ENCODE assay signal across 8 cellular contexts in the genomic region with DNA sequence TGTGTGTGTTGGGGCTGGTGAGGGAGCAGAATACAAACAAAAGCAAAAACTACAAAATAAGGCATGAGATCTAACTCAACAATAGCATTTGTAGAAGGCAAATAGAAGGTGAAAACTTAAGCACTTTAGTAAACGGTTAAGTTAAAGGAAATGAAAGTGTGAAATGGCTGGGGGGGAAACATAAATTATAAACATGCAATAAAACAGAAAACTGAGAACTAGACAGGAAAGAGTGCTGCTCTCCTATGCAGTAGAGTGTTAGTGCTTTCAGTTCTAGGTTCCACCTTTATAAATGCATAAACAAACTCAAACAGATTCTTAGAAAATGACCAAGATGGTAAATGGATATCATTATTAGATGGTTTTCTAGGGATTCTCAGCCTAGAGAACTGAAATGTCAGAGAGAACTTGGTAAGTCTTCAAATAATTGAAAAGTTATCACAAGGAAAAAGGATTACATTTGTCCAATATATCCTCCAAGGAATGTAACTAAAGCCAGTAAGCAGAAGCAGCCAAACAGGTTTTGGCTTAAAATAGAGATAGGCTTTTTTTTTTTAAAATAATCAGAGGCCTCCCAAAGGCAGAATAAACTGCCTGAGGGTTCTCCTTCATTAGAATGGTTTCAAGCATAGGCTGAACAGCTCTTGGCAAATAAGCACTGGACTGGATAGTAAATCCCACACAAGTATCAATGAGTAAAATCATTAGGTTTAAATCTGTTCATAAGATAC. TPM values are rescaled to one million over a fixed set of nuclear protein-coding genes. Genes with fewer than 3 reads are reported as not detected.
DNase-seq lines count a peak whose midpoint lies in the region; ATAC-seq and TF ChIP-seq lines count a peak whose summit lies in the region.

No MANE protein-coding gene starts in this region.

- H4K20me1 ChIP-seq in SU-DHL-6 (ENCODE audit: low read depth, low read length): peaks cover 68% of the 10 kb centered on the region

- H3K9me2 ChIP-seq in SU-DHL-6 (replicated peaks; ENCODE audit: insufficient read depth, low read length): no peaks in the 10 kb centered on the region

- peaks cover 45% of the 10 kb centered on the region for H3K4me1 Mint-ChIP-seq in activated naive CD4-positive, alpha-beta T cell treated with anti-CD3 and anti-CD28 coated beads, Interleukin-2, amount 10 ng/mL, durations not matched to agents 7 days and 5 days
- H3K4me1 Mint-ChIP-seq in stimulated activated naive B cell treated with anti-CD40 and anti-IgM and Interleukin-4, amounts not matched to agents 10 μg/mL and 1 μg/mL and 100 μg/mL, for 72 hours: peaks cover 22 to 41% of the 10 kb centered on the region in 2 donors

- intact Hi-C loops in upper lobe of right lung (cut with DNase I): no loop called here

- CTCF ChIA-PET in activated naive CD4-positive, alpha-beta T cell treated with anti-CD3 and anti-CD28 coated beads, Interleukin-2, amount 10 ng/mL, durations not matched to agents 7 days and 5 days (lab: Charles Lee): interaction anchor here (1.0 kb wide), 1 partner anchor 9 kb away, joined by 3 read pairs; no protein-coding TSS in a partner anchor

- peak overlapping the region; percentile 2; the same call in 1 of the 2 replicates for H3K27ac ChIP-seq in SU-DHL-6 (ENCODE audit: low read depth, low read length)
- no peak overlapping the region for H3K27ac ChIP-seq in upper lobe of right lung

- no peak overlapping the region for H3K9ac ChIP-seq in SU-DHL-6 (ENCODE audit: low read length)

- no peak for DNase-seq in activated naive CD4-positive, alpha-beta T cell treated with anti-CD3 and anti-CD28 coated beads, Interleukin-2, amount 10 ng/mL, durations not matched to agents 7 days and 5 days
- no peak for DNase-seq in activated naive CD4-positive, alpha-beta T cell treated with anti-CD3 and anti-CD28 coated beads, Interleukin-2, amount 50 U/mL, for 16 hours
- no peak for DNase-seq in stimulated activated naive B cell treated with anti-CD40 and anti-IgM and Interleukin-4, amounts not matched to agents 10 μg/mL and 1 μg/mL and 100 μg/mL, for 72 hours
- DNase-seq in DMS 273 (lab: John Stamatoyannopoulos, UW; ENCODE audit: unreplicated experiment) (no peak), NCI-H1105 (lab: John Stamatoyannopoulos, UW) (no peak), upper lobe of right lung (no peak)

- peak overlapping the region; percentile 43 for H3K27ac Mint-ChIP-seq in activated naive CD4-positive, alpha-beta T cell treated with anti-CD3 and anti-CD28 coated beads, Interleukin-2, amount 10 ng/mL, durations not matched to agents 7 days and 5 days
- H3K27ac Mint-ChIP-seq in stimulated activated naive B cell treated with anti-CD40 and anti-IgM and Interleukin-4, amounts not matched to agents 10 μg/mL and 1 μg/mL and 100 μg/mL, for 72 hours: peak overlapping the region; percentile 48

- H3K4me3 ChIP-seq in SU-DHL-6 (ENCODE audit: insufficient read depth, low read length, poor library complexity, severe bottlenecking): no peak overlapping the region
- H3K4me3 ChIP-seq in upper lobe of right lung: no peak overlapping the region

- H3K36me3 Mint-ChIP-seq in activated naive CD4-positive, alpha-beta T cell treated with anti-CD3 and anti-CD28 coated beads, Interleukin-2, amount 10 ng/mL, durations not matched to agents 7 days and 5 days: peaks cover 15% of the 10 kb centered on the region
- peaks cover 10 to 17% of the 10 kb centered on the region in 2 donors for H3K36me3 Mint-ChIP-seq in stimulated activated naive B cell treated with anti-CD40 and anti-IgM and Interleukin-4, amounts not matched to agents 10 μg/mL and 1 μg/mL and 100 μg/mL, for 72 hours

- no peak overlapping the region for H2AFZ ChIP-seq in SU-DHL-6 (ENCODE audit: low read depth, low read length, severe bottlenecking)

- ATAC-seq in HG03064 (IDR thresholded peaks at IDR 0.05; ENCODE audit: low read depth, unreplicated experiment) (peak; percentile 58), upper lobe of right lung (no peak)
- ATAC-seq in stimulated activated naive B cell treated with anti-CD40 and anti-IgM and Interleukin-4, amounts not matched to agents 10 μg/mL and 1 μg/mL and 100 μg/mL, for 72 hours (replicated peaks): peak; percentile 49 to 72

- peaks cover 19% of the 10 kb centered on the region for H3K4me1 ChIP-seq in upper lobe of right lung

- no peaks in the 10 kb centered on the region for H3K9me3 Mint-ChIP-seq in activated naive CD4-positive, alpha-beta T cell treated with anti-CD3 and anti-CD28 coated beads, Interleukin-2, amount 10 ng/mL, durations not matched to agents 7 days and 5 days
- no peaks in the 10 kb centered on the region for H3K9me3 Mint-ChIP-seq in stimulated activated naive B cell treated with anti-CD40 and anti-IgM and Interleukin-4, amounts not matched to agents 10 μg/mL and 1 μg/mL and 100 μg/mL, for 72 hours

- no peaks in the 10 kb centered on the region for H3K27me3 Mint-ChIP-seq in activated naive CD4-positive, alpha-beta T cell treated with anti-CD3 and anti-CD28 coated beads, Interleukin-2, amount 10 ng/mL, durations not matched to agents 7 days and 5 days
- no peaks in the 10 kb centered on the region for H3K27me3 Mint-ChIP-seq in stimulated activated naive B cell treated with anti-CD40 and anti-IgM and Interleukin-4, amounts not matched to agents 10 μg/mL and 1 μg/mL and 100 μg/mL, for 72 hours

- peak overlapping the region; percentile 22 for H3K4me2 ChIP-seq in SU-DHL-6 (ENCODE audit: low read depth, low read length, poor library complexity, severe bottlenecking)

- H3K36me3 ChIP-seq in SU-DHL-6 (ENCODE audit: low read length) (peaks cover 17% of the 10 kb centered on the region; the same call in 1 of the 2 replicates), upper lobe of right lung (peaks cover 9% of the 10 kb centered on the region)

- H3K27me3 ChIP-seq in SU-DHL-6 (ENCODE audit: low read length): no peaks in the 10 kb centered on the region
- no peaks in the 10 kb centered on the region for H3K27me3 ChIP-seq in upper lobe of right lung

- H3K79me2 ChIP-seq in SU-DHL-6 (ENCODE audit: insufficient read depth, low read length): peaks cover 96% of the 10 kb centered on the region

- no peaks in the 10 kb centered on the region for H3K9me3 ChIP-seq in SU-DHL-6 (ENCODE audit: insufficient read depth, low read length)
- no peaks in the 10 kb centered on the region for H3K9me3 ChIP-seq in upper lobe of right lung

- H3F3A ChIP-seq in SU-DHL-6 (ENCODE audit: insufficient read depth): peaks cover 13% of the 10 kb centered on the region; the same call in 1 of the 2 replicates

- H3K4me3 Mint-ChIP-seq in activated naive CD4-positive, alpha-beta T cell treated with anti-CD3 and anti-CD28 coated beads, Interleukin-2, amount 10 ng/mL, durations not matched to agents 7 days and 5 days: no peak overlapping the region
- H3K4me3 Mint-ChIP-seq in stimulated activated naive B cell treated with anti-CD40 and anti-IgM and Interleukin-4, amounts not matched to agents 10 μg/mL and 1 μg/mL and 100 μg/mL, for 72 hours: peak overlapping the region; percentile 51 to 72

- TF ChIP-seq CTCF in SU-DHL-6 (IDR thresholded peaks at IDR 0.05; ENCODE audit: insufficient read depth, low read length, poor library complexity, severe bottlenecking) (no peak), upper lobe of right lung (IDR thresholded peaks at IDR 0.05) (no peak)

RNA-seq across cellular contexts. Expression of a gene that starts 23.3 kb away (rescaled TPM):
- 42.0 TPM for total RNA-seq in upper lobe of right lung
